ENCODE assay signal across 21 cellular contexts in genomic region chr22:25849514-25849913, GRCh38.
"Had no signal": no experiment of that assay in that cellular context is flagged by ENCODE, and none has a peak within 500 bp of the region (broad histone marks: within the 10 kb centered on the region; RNA-seq: fewer than 3 reads in every experiment).

No MANE protein-coding gene starts in this region.

- FAIRE-seq: islet of Langerhans, small intestine had no signal

- DNase-seq: central memory CD4-positive, alpha-beta T cell; cortex of kidney; dorsolateral prefrontal cortex; effector CD8-positive, alpha-beta T cell; foreskin melanocyte; head of caudate nucleus; hypothalamus; left lung; occipital lobe; small intestine; stimulated activated CD4-positive, alpha-beta T cell treated with anti-CD3 and anti-CD28 coated beads, Interleukin-12 subunit alpha, Interleukin-12 subunit beta, amount 100 ng/mL, for 4 hours; stimulated activated naive CD4-positive, alpha-beta T cell; stomach; substantia nigra; transverse colon had no signal

- H3K4me3 Mint-ChIP-seq: nephron had no signal

- H3K27ac ChIP-seq: dorsolateral prefrontal cortex, left lung, parathyroid adenoma, prostate gland, stomach, thoracic aorta, transverse colon had no signal

- H3K4me1 Mint-ChIP-seq: nephron had no signal

- H3K4me3 ChIP-seq: dorsolateral prefrontal cortex, left lung, lung, prostate gland, stomach, thoracic aorta, transverse colon had no signal

- H3K9me3 Mint-ChIP-seq: nephron had no signal

- H3K27ac Mint-ChIP-seq: nephron had no signal

- ATAC-seq: left lung had no signal

- H3K27me3 ChIP-seq: transverse colon had no signal

- H3K9me3 ChIP-seq: left lung, prostate gland, stomach, thoracic aorta, transverse colon had no signal

- H3K4me1 ChIP-seq: left lung, parathyroid adenoma, prostate gland, stomach, transverse colon had no signal

- H3K36me3 ChIP-seq: left lung, prostate gland, stomach, transverse colon had no signal
